In genomic region chr4:140374130-140374477, GRCh38 we compare ENCODE assay signal across 8 cellular contexts. TPM values are rescaled to one million over a fixed set of nuclear protein-coding genes. Genes with fewer than 3 reads are reported as not detected.
DNase-seq lines count a peak whose midpoint lies in the region; TF ChIP-seq lines count a peak whose summit lies in the region.

No MANE protein-coding gene starts in this region.

- H3K4me3 ChIP-seq in ACC112 (ENCODE audit: low read depth, low read length) (peak overlapping the region; percentile 91), HUES64 (ENCODE audit: low read length) (peak overlapping the region; percentile 75)

- H3K4me1 Mint-ChIP-seq in mesothelial cell of epicardium, result peaks cover 35% of the 10 kb centered on the region

- TF ChIP-seq CTCF in mesothelial cell of epicardium (IDR thresholded peaks at IDR 0.05; ENCODE audit: unreplicated experiment), result no peak
- no peak for TF ChIP-seq CTCF in GM13977 (IDR thresholded peaks at IDR 0.05; ENCODE audit: extremely low read depth, insufficient read depth, missing control alignments)

- H2AFZ ChIP-seq in ACC112 (ENCODE audit: low read length, unreplicated experiment), result peak overlapping the region; percentile 91

- H3K79me2 ChIP-seq in ACC112 (ENCODE audit: control insufficient read depth, insufficient read depth, low read length, unreplicated experiment), result peaks cover 49% of the 10 kb centered on the region

- H3K9me3 ChIP-seq in HUES64 (ENCODE audit: insufficient read depth, low read depth, low read length), result no peaks in the 10 kb centered on the region

- H3K9me3 Mint-ChIP-seq in mesothelial cell of epicardium, result no peaks in the 10 kb centered on the region

- H3K27ac ChIP-seq in ACC112 (ENCODE audit: low read depth, low read length) (peak overlapping the region; percentile 71), HUES64 (ENCODE audit: low read depth, low read length) (peak overlapping the region; percentile 92)

- no peak overlapping the region for H3K4me3 Mint-ChIP-seq in mesothelial cell of epicardium

- no peaks in the 10 kb centered on the region for H3K27me3 ChIP-seq in ACC112 (ENCODE audit: insufficient read depth, low read length)
- no peaks in the 10 kb centered on the region for H3K27me3 ChIP-seq in HUES64 (ENCODE audit: insufficient read depth, low read length)

- H3K4me1 ChIP-seq in ACC112 (ENCODE audit: control insufficient read depth, insufficient read depth, low read length, unreplicated experiment) (peaks cover 30% of the 10 kb centered on the region), HUES64 (ENCODE audit: insufficient read depth, low read length) (peaks cover 14% of the 10 kb centered on the region; the same call in 1 of the 2 replicates)

- no peaks in the 10 kb centered on the region for H3K36me3 Mint-ChIP-seq in mesothelial cell of epicardium

- H3K9ac ChIP-seq in HUES64 (ENCODE audit: low read depth, low read length), result peak overlapping the region; percentile 85

- DNase-seq in cerebellum (ENCODE audit: low spot score) (peak; percentile 8), mesothelial cell of epicardium (ENCODE audit: low spot score in 2 of 2, unreplicated experiment in 2 of 2) (no peak), GM13977 (ENCODE audit: low spot score) (no peak), T-helper 9 cell (no peak), A172 (ENCODE audit: low spot score) (no peak)
- no peak for DNase-seq in activated CD4-positive, alpha-beta T cell treated with anti-CD3 and anti-CD28 coated beads for 48 hours

- 6% methylated on average over 8 of the region's 8 CpGs for WGBS in HUES64

- peaks cover 3% of the 10 kb centered on the region; the same call in 1 of the 2 replicates for H3K36me3 ChIP-seq in ACC112 (ENCODE audit: insufficient read depth, low read length)
- H3K36me3 ChIP-seq in HUES64 (ENCODE audit: insufficient read depth, low read length), result no peaks in the 10 kb centered on the region

- peak overlapping the region; percentile 98 for H3K27ac Mint-ChIP-seq in mesothelial cell of epicardium

- no peaks in the 10 kb centered on the region for H3K27me3 Mint-ChIP-seq in mesothelial cell of epicardium (ENCODE audit: low read depth)

- in situ Hi-C loops in GM13977 (cut with MboI; ENCODE audit: low pct_unique_long_range_greater_than_20kb, low sequenced_read_pairs, unreplicated experiment), result loop anchor here (25.0 kb wide), 2 partner anchors 238 to 488 kb away; no protein-coding TSS in a partner anchor

RNA-seq across cellular contexts. Expression of gene SCOC, which starts 0.7 kb away (rescaled TPM):
- polyA plus RNA-seq in HUES64 (2013, experiment 1 of 2), result 43.8 TPM
- polyA plus RNA-seq in HUES64 (2013, experiment 2 of 2), result 57.0 TPM
- total RNA-seq in cerebellum (75.5 TPM), mesothelial cell of epicardium (49.4 to 52.9 TPM (median 52.5 TPM) in 3 replicates)
- 133 and 159 TPM in 2 replicates for total RNA-seq in A172 (2014; rRNA removed; shearing (Covaris generic))

RNA-seq across cellular contexts. Expression of gene CLGN, which starts 53.3 kb away (rescaled TPM):
- 6.8 TPM for polyA plus RNA-seq in HUES64 (2013, experiment 1 of 2)
- 10.2 TPM for polyA plus RNA-seq in HUES64 (2013, experiment 2 of 2)
- total RNA-seq in cerebellum, result 5.3 TPM
- total RNA-seq in mesothelial cell of epicardium, result 1.6 to 1.8 TPM (median 1.6 TPM) in 3 replicates
- 0.53 and 1.3 TPM in 2 replicates for total RNA-seq in A172 (2014; rRNA removed; shearing (Covaris generic))
